In genomic region chr12:48165089-48166031, GRCh38 we compare ENCODE assay signal across 8 cellular contexts. TPM values are rescaled to one million over a fixed set of nuclear protein-coding genes. Genes with fewer than 3 reads are reported as not detected.
DNase-seq lines count a peak whose midpoint lies in the region; TF ChIP-seq lines count a peak whose summit lies in the region.

No MANE protein-coding gene starts in this region.

- no peak for TF ChIP-seq EP300 in Ishikawa (IDR thresholded peaks at IDR 0.05; ENCODE audit: borderline replicate concordance)

- DNase-seq in activated CD8-positive, alpha-beta memory T cell treated with anti-CD3 and anti-CD28 coated beads for 24 hours: peak; percentile 54
- no peak for DNase-seq in activated CD8-positive, alpha-beta memory T cell treated with anti-CD3 and anti-CD28 coated beads, Interleukin-2, amount 50 U/mL, for 48 hours
- peak; percentile 49 for DNase-seq in RPMI7951 (ENCODE audit: low read depth)
- peak; percentile 52 for DNase-seq in astrocyte of the spinal cord (ENCODE audit: low read depth, low spot score)
- peak; percentile 53 for DNase-seq in iPS-NIHi7 (ENCODE audit: extremely low spot score)
- peak; percentile 68 for DNase-seq in stimulated activated CD4-positive, alpha-beta T cell treated with anti-CD3 and anti-CD28 coated beads, Interleukin-4, amount 100 ng/mL, for 24 hours
- DNase-seq in cortex of kidney (lab: John Stamatoyannopoulos, UW): no peak

- TF ChIP-seq RAD21 in Ishikawa (IDR thresholded peaks at IDR 0.05; ENCODE audit: low read depth): peak; percentile 95

- no peak overlapping the region for H3K4me3 ChIP-seq in astrocyte of the spinal cord (ENCODE audit: low read depth, low read length)

- TF ChIP-seq CTCF in astrocyte of the spinal cord (IDR thresholded peaks at IDR 0.05; ENCODE audit: low read depth, low read length): peak; percentile 94

- in situ Hi-C loops in astrocyte of the spinal cord (cut with HindIII; ENCODE audit: low sequenced_read_pairs): no loop called here

TF ChIP-seq in Ishikawa, 13 proteins besides CTCF, POLR2A, EP300 and RAD21:
- no peak for TF ChIP-seq ZBTB7A (IDR thresholded peaks at IDR 0.05; ENCODE audit: low read depth)
- TF ChIP-seq REST (IDR thresholded peaks at IDR 0.05; ENCODE audit: low read depth): no peak
- no peak for TF ChIP-seq TAF1 (IDR thresholded peaks at IDR 0.05; ENCODE audit: low read depth)
- no peak for TF ChIP-seq TCF12 (IDR thresholded peaks at IDR 0.05; ENCODE audit: low read depth)
- TF ChIP-seq EGR1 (IDR thresholded peaks at IDR 0.05): no peak
- no peak for TF ChIP-seq NFIC (IDR thresholded peaks at IDR 0.05)
- no peak for TF ChIP-seq CREB1 (IDR thresholded peaks at IDR 0.05; ENCODE audit: low read depth)
- no peak for TF ChIP-seq YY1 (IDR thresholded peaks at IDR 0.05; ENCODE audit: low read depth)
- TF ChIP-seq TEAD4 (IDR thresholded peaks at IDR 0.05): no peak
- no peak for TF ChIP-seq CEBPB (IDR thresholded peaks at IDR 0.05)
- TF ChIP-seq MAX (IDR thresholded peaks at IDR 0.05): no peak
- TF ChIP-seq USF1 (IDR thresholded peaks at IDR 0.05): no peak
- no peak for TF ChIP-seq FOXM1 (IDR thresholded peaks at IDR 0.05; ENCODE audit: borderline replicate concordance, low read depth)

RNA-seq across cellular contexts. Expression of gene ASB8, which starts 8.0 kb away (rescaled TPM):
- 20.5 and 25.4 TPM in 2 replicates for total RNA-seq in RPMI7951 (2014; rRNA removed; shearing (Covaris generic))

RNA-seq across cellular contexts. Expression of gene CCDC184, which starts 18.1 kb away (rescaled TPM):
- 0.20 and 0.24 TPM in 2 replicates for total RNA-seq in RPMI7951 (2014; rRNA removed; shearing (Covaris generic))

RNA-seq across cellular contexts. Expression of gene OR10AD1, which starts 37.7 kb away (rescaled TPM):
- not detected in 2 replicates for total RNA-seq in RPMI7951 (2014; rRNA removed; shearing (Covaris generic))

RNA-seq across cellular contexts. Expression of gene PFKM, which starts 46.2 kb away (rescaled TPM):
- total RNA-seq in RPMI7951 (2014; rRNA removed; shearing (Covaris generic)): 38.4 and 56.4 TPM in 2 replicates

RNA-seq across cellular contexts. Expression of gene SENP1, which starts 59.5 kb away (rescaled TPM):
- 19.7 and 20.0 TPM in 2 replicates for total RNA-seq in RPMI7951 (2014; rRNA removed; shearing (Covaris generic))

Comparison
In these comparisons a context has a peak if more than half of its experiments do, and no peak if none do; other contexts are left out.
1. DNase-seq: peak in activated CD8-positive, alpha-beta memory T cell treated with anti-CD3 and anti-CD28 coated beads for 24 hours (single experiment), RPMI7951 (single experiment), astrocyte of the spinal cord (single experiment), iPS-NIHi7 (single experiment) and stimulated activated CD4-positive, alpha-beta T cell treated with anti-CD3 and anti-CD28 coated beads, Interleukin-4, amount 100 ng/mL, for 24 hours (single experiment); none in activated CD8-positive, alpha-beta memory T cell treated with anti-CD3 and anti-CD28 coated beads, Interleukin-2, amount 50 U/mL, for 48 hours (single experiment) and cortex of kidney (single experiment).